In genomic region chr7:12716134-12716667, GRCh38 we compare ENCODE assay signal across 10 cellular contexts. TPM values are rescaled to one million over a fixed set of nuclear protein-coding genes. Genes with fewer than 3 reads are reported as not detected.
DNase-seq lines count a peak whose midpoint lies in the region; ATAC-seq and TF ChIP-seq lines count a peak whose summit lies in the region.
"Had no signal": no experiment of that assay in that cellular context is flagged by ENCODE, and none has a peak within 500 bp of the region (broad histone marks: within the 10 kb centered on the region; RNA-seq: fewer than 3 reads in every experiment).

No MANE protein-coding gene starts in this region.

- no peaks in the 10 kb centered on the region for H3K9me3 Mint-ChIP-seq in HFFc6
- H3K9me3 Mint-ChIP-seq in stimulated activated naive CD8-positive, alpha-beta T cell treated with anti-CD3 and anti-CD28 coated beads, Interleukin-15, amount 100 ng/mL, for 72 hours, result no peaks in the 10 kb centered on the region
- H3K9me3 Mint-ChIP-seq: activated naive CD4-positive, alpha-beta T cell treated with anti-CD3 and anti-CD28 coated beads, Interleukin-2, amount 50 U/mL, for 72 hours had no signal

- no peaks in the 10 kb centered on the region for H3K36me3 ChIP-seq in gastroesophageal sphincter
- no peaks in the 10 kb centered on the region for H3K36me3 ChIP-seq in MM.1S (replicated peaks; ENCODE audit: insufficient read depth, low read length)

- peak overlapping the region; percentile 85 for H3K27ac Mint-ChIP-seq in HFFc6
- peak overlapping the region in 1 of 2 donors; percentile 69 for H3K27ac Mint-ChIP-seq in stimulated activated naive CD8-positive, alpha-beta T cell treated with anti-CD3 and anti-CD28 coated beads, Interleukin-15, amount 100 ng/mL, for 72 hours
- H3K27ac Mint-ChIP-seq: activated naive CD4-positive, alpha-beta T cell treated with anti-CD3 and anti-CD28 coated beads, Interleukin-2, amount 50 U/mL, for 72 hours had no signal

- H3K4me1 Mint-ChIP-seq in HFFc6 (ENCODE audit: low read depth), result peaks cover 50% of the 10 kb centered on the region
- peaks cover 36% of the 10 kb centered on the region for H3K4me1 Mint-ChIP-seq in stimulated activated naive CD8-positive, alpha-beta T cell treated with anti-CD3 and anti-CD28 coated beads, Interleukin-15, amount 100 ng/mL, for 72 hours

- no peak for TF ChIP-seq EP300 in gastroesophageal sphincter (IDR thresholded peaks at IDR 0.05)

- H3K36me3 Mint-ChIP-seq in HFFc6 (ENCODE audit: low read depth), result no peaks in the 10 kb centered on the region
- H3K36me3 Mint-ChIP-seq: activated naive CD4-positive, alpha-beta T cell treated with anti-CD3 and anti-CD28 coated beads, Interleukin-2, amount 50 U/mL, for 72 hours had no signal

- H3K4me1 ChIP-seq in gastroesophageal sphincter (peaks cover 7 to 48% (median 22%) of the 10 kb centered on the region in 3 donors), MM.1S (ENCODE audit: low read length) (no peaks in the 10 kb centered on the region)

- no peak for TF ChIP-seq POLR2A in gastroesophageal sphincter (IDR thresholded peaks at IDR 0.05)

- H3K9ac ChIP-seq in MM.1S (ENCODE audit: low read length), result no peak overlapping the region

- H3K79me2 ChIP-seq in MM.1S (ENCODE audit: low read length), result no peaks in the 10 kb centered on the region

- no peak overlapping the region for H2AFZ ChIP-seq in MM.1S (ENCODE audit: low read length)

- H3K4me3 Mint-ChIP-seq in HFFc6, result peak overlapping the region; percentile 82
- H3K4me3 Mint-ChIP-seq in stimulated activated naive CD8-positive, alpha-beta T cell treated with anti-CD3 and anti-CD28 coated beads, Interleukin-15, amount 100 ng/mL, for 72 hours, result peak overlapping the region; percentile 38 to 48

- H3K9me3 ChIP-seq in gastroesophageal sphincter (no peaks in the 10 kb centered on the region), MM.1S (replicated peaks; ENCODE audit: insufficient read depth, low read length) (no peaks in the 10 kb centered on the region)

- DNase-seq in HFFc6, result no peak
- DNase-seq in stimulated activated naive CD8-positive, alpha-beta T cell treated with anti-CD3 and anti-CD28 coated beads, Interleukin-15, amount 100 ng/mL, for 72 hours, result no peak
- DNase-seq in MM.1S, result no peak
- DNase-seq in RPMI8226, result no peak
- no peak for DNase-seq in SKM-1 (lab: John Stamatoyannopoulos, UW; ENCODE audit: unreplicated experiment)
- DNase-seq in cortex of kidney (lab: John Stamatoyannopoulos, UW), result no peak
- DNase-seq: NCI-H526 treated with DMSO at 0.1 percent for 48 hours had no signal

- no peak for TF ChIP-seq CTCF in HFFc6 (IDR thresholded peaks at IDR 0.05)
- no peak for TF ChIP-seq CTCF in VCaP (conservative IDR thresholded peaks at IDR 0.05)
- no peak for TF ChIP-seq CTCF in gastroesophageal sphincter (IDR thresholded peaks at IDR 0.05)
- no peak for TF ChIP-seq CTCF in MM.1S (IDR thresholded peaks at IDR 0.05; ENCODE audit: low read length)

- no peak for ATAC-seq in gastroesophageal sphincter
- ATAC-seq in stimulated activated naive CD8-positive, alpha-beta T cell treated with anti-CD3 and anti-CD28 coated beads, Interleukin-15, amount 100 ng/mL, for 72 hours, result no peak

- no peaks in the 10 kb centered on the region for H3K27me3 ChIP-seq in gastroesophageal sphincter
- H3K27me3 ChIP-seq in MM.1S (replicated peaks; ENCODE audit: insufficient read depth, low read length), result no peaks in the 10 kb centered on the region

- H3K27ac ChIP-seq in VCaP (peak overlapping the region; percentile 66), gastroesophageal sphincter (peak overlapping the region in 3 of 4 donors; percentile 65 to 75 (median 71)), MM.1S (ENCODE audit: low read length) (no peak overlapping the region)

- no peaks in the 10 kb centered on the region for H3F3A ChIP-seq in MM.1S (ENCODE audit: insufficient read depth, low read length)

- no peak overlapping the region for H3K4me2 ChIP-seq in MM.1S (ENCODE audit: low read depth, low read length)

- no peaks in the 10 kb centered on the region; the same call in 1 of the 2 replicates for H3K27me3 Mint-ChIP-seq in HFFc6 (ENCODE audit: insufficient read depth)
- H3K27me3 Mint-ChIP-seq in stimulated activated naive CD8-positive, alpha-beta T cell treated with anti-CD3 and anti-CD28 coated beads, Interleukin-15, amount 100 ng/mL, for 72 hours, result no peaks in the 10 kb centered on the region

- 70 to 76% methylated on average over 7 of the region's 7 CpGs for WGBS in gastroesophageal sphincter (ENCODE audit: low coverage in 1 of 2), 2 donors

- H3K9me2 ChIP-seq in MM.1S (replicated peaks; ENCODE audit: insufficient read depth, low read length), result no peaks in the 10 kb centered on the region

- H3K4me3 ChIP-seq in gastroesophageal sphincter, result no peak overlapping the region
- no peak overlapping the region for H3K4me3 ChIP-seq in MM.1S (ENCODE audit: low read length)

- H4K20me1 ChIP-seq in MM.1S (ENCODE audit: insufficient read depth, low read length), result no peaks in the 10 kb centered on the region

RNA-seq across cellular contexts. Expression of gene ARL4A, which starts 28.8 kb away (rescaled TPM):
- 10 to 100 TPM; 12.5 to 15.5 (median 14.7) TPM for total RNA-seq in HFFc6 (2021; fragmentation: NEBNext Ultra II Directional; extraction: Animal tissue kit (Norgen Biotek cat#: 25700))
- 10 to 100 TPM; 34.9 to 69.5 (median 45.0) TPM for total RNA-seq in gastroesophageal sphincter
